25 cellular contexts compared by ENCODE assay signal in genomic region chr16:64130140-64130539, GRCh38.
"Had no signal": no experiment of that assay in that cellular context is flagged by ENCODE, and none has a peak within 500 bp of the region (broad histone marks: within the 10 kb centered on the region; RNA-seq: fewer than 3 reads in every experiment).

No MANE protein-coding gene starts in this region.

- H2AFZ ChIP-seq: hepatocyte had no signal

- H3K4me2 ChIP-seq: hepatocyte had no signal

- H3K79me2 ChIP-seq: hepatocyte had no signal

- ATAC-seq: foreskin keratinocyte; gastroesophageal sphincter; heart left ventricle; left colon; left lobe of liver; lower lobe of right lung; mucosa of descending colon; naive thymus-derived CD8-positive, alpha-beta T cell had no signal

- FAIRE-seq: endothelial cell of umbilical vein, frontal cortex had no signal

- H3K4me1 ChIP-seq: foreskin keratinocyte, lower lobe of right lung had no signal

- H3K27ac ChIP-seq: coronary artery, dorsolateral prefrontal cortex, esophagus muscularis mucosa, foreskin keratinocyte, gastroesophageal sphincter, heart left ventricle, hepatocyte, left ventricle myocardium inferior, lower lobe of right lung had no signal

- H3K4me3 ChIP-seq: coronary artery, dorsolateral prefrontal cortex, esophagus muscularis mucosa, gastroesophageal sphincter, heart left ventricle, hepatocyte, left ventricle myocardium inferior, lower lobe of right lung, mucosa of descending colon had no signal

- DNase-seq: dermis blood vessel endothelial cell; dorsolateral prefrontal cortex; effector CD4-positive, alpha-beta T cell; effector memory CD4-positive, alpha-beta T cell; foreskin keratinocyte; heart left ventricle; hypothalamus; immature natural killer cell; islet precursor cell; kidney; kidney glomerular epithelial cell; left colon; left ventricle myocardium inferior; lower lobe of right lung; mesenchymal stem cell; mucosa of descending colon; naive B cell; naive thymus-derived CD8-positive, alpha-beta T cell had no signal

- H3K27me3 ChIP-seq: dorsolateral prefrontal cortex, esophagus muscularis mucosa, foreskin keratinocyte, gastroesophageal sphincter, heart left ventricle, hepatocyte had no signal

- H3K9me3 ChIP-seq: esophagus muscularis mucosa, gastroesophageal sphincter, heart left ventricle, lower lobe of right lung, mucosa of descending colon had no signal

- H3K36me3 ChIP-seq: esophagus muscularis mucosa, gastroesophageal sphincter, heart left ventricle, left ventricle myocardium inferior, lower lobe of right lung had no signal
